Comparison of ENCODE assay signal across 11 cellular contexts in the genomic region with DNA sequence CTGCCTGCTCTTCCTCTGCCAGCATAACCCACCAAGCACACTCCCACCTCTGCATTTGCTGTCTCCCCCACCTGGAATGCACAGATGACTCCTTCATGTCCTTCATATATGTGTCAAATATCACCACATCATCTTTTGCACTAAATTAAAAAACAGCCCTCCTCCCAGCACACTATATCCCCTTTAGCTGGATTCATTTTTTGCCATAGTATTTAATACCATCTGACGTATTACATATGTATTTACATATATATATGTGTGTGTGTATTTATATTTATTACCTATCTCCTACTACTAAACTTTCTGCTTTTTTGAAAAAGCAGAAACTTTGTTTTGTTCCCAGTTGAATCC. TPM values are rescaled to one million over a fixed set of nuclear protein-coding genes. Genes with fewer than 3 reads are reported as not detected.
A peak's percentile ranks its signal among the peaks of the same experiment; 100 is the strongest.
DNase-seq lines count a peak whose midpoint lies in the region; ATAC-seq and TF ChIP-seq lines count a peak whose summit lies in the region.
"Had no signal": no experiment of that assay in that cellular context is flagged by ENCODE, and none has a peak within 500 bp of the region (broad histone marks: within the 10 kb centered on the region; RNA-seq: fewer than 3 reads in every experiment).

No MANE protein-coding gene starts in this region.

- peak overlapping the region; percentile 83 for H3K27ac ChIP-seq in DND-41 (ENCODE audit: low read length)
- H3K27ac ChIP-seq in IMR-90 (ENCODE audit: insufficient read depth, low read length) = no peak overlapping the region
- H3K27ac ChIP-seq: C4-2B, heart right ventricle had no signal

- peak overlapping the region in 1 of 2 experiments; percentile 54; a peak in 2 of 4 replicates for H3K4me3 ChIP-seq in DND-41 (ENCODE audit: low read depth in 1 of 2, low read length in 2 of 2)
- H3K4me3 ChIP-seq in IMR-90 (ENCODE audit: insufficient read depth, low read depth, low read length) = no peak overlapping the region
- H3K4me3 ChIP-seq: heart right ventricle had no signal

- no peaks in the 10 kb centered on the region for H3K9me1 ChIP-seq in IMR-90 (ENCODE audit: insufficient read depth, low read length)

- TF ChIP-seq RAD21 in IMR-90 (IDR thresholded peaks at IDR 0.05; ENCODE audit: low read length) = no peak

- H2BK5ac ChIP-seq in IMR-90 (ENCODE audit: low read depth, low read length, poor library complexity, severe bottlenecking) = no peak overlapping the region

- H3K27me3 ChIP-seq in DND-41 (ENCODE audit: insufficient read depth, low read length, poor library complexity) = no peaks in the 10 kb centered on the region
- no peaks in the 10 kb centered on the region for H3K27me3 ChIP-seq in IMR-90 (ENCODE audit: control insufficient read depth, insufficient read depth, low read length)
- H3K27me3 ChIP-seq: heart right ventricle had no signal

- no peaks in the 10 kb centered on the region for H3K36me3 Mint-ChIP-seq in activated naive CD8-positive, alpha-beta T cell treated with anti-CD3 and anti-CD28 coated beads, Interleukin-2, amount 50 U/mL, for 24 hours (ENCODE audit: low read depth)
- H3K36me3 Mint-ChIP-seq in natural killer cell = no peaks in the 10 kb centered on the region

- no CpG with 5 or more reads among the region's 1 CpG for WGBS in IMR-90 (ENCODE audit: extremely low coverage in 2 of 2, insufficient read length in 1 of 2), 2 experiments

- BruUV-seq in IMR-90 (replicated peaks; lab: Mats Ljungman, UMichigan) = no TSS peak

- H3K79me1 ChIP-seq in IMR-90 (ENCODE audit: low read depth in 1 of 2, low read length in 2 of 2) = no peaks in the 10 kb centered on the region

- no peaks in the 10 kb centered on the region for H3K79me2 ChIP-seq in DND-41 (ENCODE audit: insufficient read depth, low read length)

- H3K27me3 Mint-ChIP-seq in activated naive CD8-positive, alpha-beta T cell treated with anti-CD3 and anti-CD28 coated beads, Interleukin-2, amount 50 U/mL, for 24 hours = no peaks in the 10 kb centered on the region
- no peaks in the 10 kb centered on the region for H3K27me3 Mint-ChIP-seq in natural killer cell (ENCODE audit: low read depth in 2 of 2)

- H2AFZ ChIP-seq in DND-41 (ENCODE audit: low read depth, low read length) = peak overlapping the region; percentile 52
- peak overlapping the region; percentile 47 for H2AFZ ChIP-seq in IMR-90 (replicated peaks; ENCODE audit: low read length, poor library complexity)

- H3K4me2 ChIP-seq in DND-41 (ENCODE audit: insufficient read depth, low read length) (peak overlapping the region; percentile 70), IMR-90 (ENCODE audit: low read depth, low read length) (no peak overlapping the region)

- H2BK15ac ChIP-seq in IMR-90 (ENCODE audit: low read depth, low read length) = 0 out of 3 replicates have a peak overlapping the region, but pooled peaks have one; percentile 47

- H3K4ac ChIP-seq in IMR-90 (ENCODE audit: low read depth, low read length) = no peak overlapping the region

- H2BK20ac ChIP-seq in IMR-90 (ENCODE audit: low read depth, low read length) = no peak overlapping the region

- H3K27ac Mint-ChIP-seq in activated naive CD8-positive, alpha-beta T cell treated with anti-CD3 and anti-CD28 coated beads, Interleukin-2, amount 50 U/mL, for 24 hours = peak overlapping the region; percentile 90
- peak overlapping the region; percentile 14 to 78 for H3K27ac Mint-ChIP-seq in natural killer cell

- H4K20me1 ChIP-seq in DND-41 (ENCODE audit: insufficient read depth, low read length) (no peaks in the 10 kb centered on the region), IMR-90 (ENCODE audit: insufficient read depth, low read length) (no peaks in the 10 kb centered on the region)

- TF ChIP-seq CTCF in DND-41 (IDR thresholded peaks at IDR 0.05; ENCODE audit: borderline replicate concordance, extremely low read depth, low read length, poor library complexity, severe bottlenecking) = no peak
- TF ChIP-seq CTCF in IMR-90 (conservative IDR thresholded peaks at IDR 0.05; ENCODE audit: low read depth, low read length) = no peak
- no peak for TF ChIP-seq CTCF in natural killer cell (IDR thresholded peaks at IDR 0.05)

- no peak overlapping the region for H4K91ac ChIP-seq in IMR-90 (ENCODE audit: insufficient read depth, low read depth, low read length)

- dilution Hi-C loops in IMR-90 (cut with HindIII; ENCODE audit: low sequenced_read_pairs, unreplicated experiment) = no loop called here

- POLR2A ChIA-PET in IMR-90 (lab: Charles Lee; ENCODE audit: unreplicated experiment) = no interaction called here

- H4K5ac ChIP-seq in IMR-90 (ENCODE audit: low read depth, low read length) = no peak overlapping the region

- H2AK5ac ChIP-seq in IMR-90 (ENCODE audit: low read depth, low read length) = peak overlapping the region; percentile 83; the same call in 1 of the 2 replicates

- H3K9me3 ChIP-seq in DND-41 (ENCODE audit: insufficient read depth, low read length, severe bottlenecking) (no peaks in the 10 kb centered on the region), IMR-90 (ENCODE audit: control insufficient read depth, insufficient read depth, low read length) (no peaks in the 10 kb centered on the region)
- H3K9me3 ChIP-seq: heart right ventricle had no signal

- H2BK120ac ChIP-seq in IMR-90 (ENCODE audit: low read depth, low read length) = no peak overlapping the region

- intact Hi-C loops in IMR-90 (cut with micrococcal nuclease) (no loop called here), natural killer cell (cut with micrococcal nuclease) (no loop called here)

- no peak overlapping the region for H3K14ac ChIP-seq in IMR-90 (replicated peaks; ENCODE audit: low read depth, low read length)

- H3K18ac ChIP-seq in IMR-90 (ENCODE audit: low read depth, low read length) = no peak overlapping the region

- DNase-seq in DND-41 (no peak), IMR-90 (no peak), natural killer cell (no peak), DMS53 (lab: John Stamatoyannopoulos, UW) (no peak), NCI-H774 (lab: John Stamatoyannopoulos, UW) (no peak), NAMALWA (ENCODE audit: low spot score) (no peak)
- DNase-seq in activated naive CD8-positive, alpha-beta T cell treated with anti-CD3 and anti-CD28 coated beads, Interleukin-2, amount 50 U/mL, for 24 hours = no peak
- DNase-seq: NCI-H1105 had no signal

- no peak overlapping the region for H2AK9ac ChIP-seq in IMR-90 (replicated peaks; ENCODE audit: low read depth, low read length, poor library complexity)

- peak overlapping the region; percentile 82 for H3K4me3 Mint-ChIP-seq in activated naive CD8-positive, alpha-beta T cell treated with anti-CD3 and anti-CD28 coated beads, Interleukin-2, amount 50 U/mL, for 24 hours
- peak overlapping the region; percentile 43 for H3K4me3 Mint-ChIP-seq in natural killer cell

- H3K36me3 ChIP-seq in DND-41 (ENCODE audit: insufficient read depth, low read length) (no peaks in the 10 kb centered on the region), IMR-90 (ENCODE audit: control insufficient read depth, insufficient read depth, low read length) (no peaks in the 10 kb centered on the region)

- H3K9me3 Mint-ChIP-seq in activated naive CD8-positive, alpha-beta T cell treated with anti-CD3 and anti-CD28 coated beads, Interleukin-2, amount 50 U/mL, for 24 hours = no peaks in the 10 kb centered on the region
- no peaks in the 10 kb centered on the region for H3K9me3 Mint-ChIP-seq in natural killer cell

- no peak for TF ChIP-seq POLR2A in IMR-90 (IDR thresholded peaks at IDR 0.05; ENCODE audit: low read depth, low read length)

- H3K23ac ChIP-seq in IMR-90 (ENCODE audit: low read depth, low read length) = peak overlapping the region; percentile 15; the same call in 1 of the 2 replicates

- CTCF ChIA-PET in IMR-90 (lab: Yijun Ruan, JAX) = no interaction called here

- peaks cover 21% of the 10 kb centered on the region for H3K4me1 Mint-ChIP-seq in activated naive CD8-positive, alpha-beta T cell treated with anti-CD3 and anti-CD28 coated beads, Interleukin-2, amount 50 U/mL, for 24 hours
- peaks cover 14% of the 10 kb centered on the region in 2 donors for H3K4me1 Mint-ChIP-seq in natural killer cell

- H4K8ac ChIP-seq in IMR-90 (ENCODE audit: low read depth in 2 of 2, low read length in 2 of 2) = no peak overlapping the region

- no peak overlapping the region for H3K56ac ChIP-seq in IMR-90 (ENCODE audit: extremely low read depth, insufficient read depth, low read length)

- H3K9ac ChIP-seq in DND-41 (ENCODE audit: low read depth, low read length) (peak overlapping the region; percentile 36), IMR-90 (ENCODE audit: low read depth, low read length) (no peak overlapping the region)

- ATAC-seq in DND-41 (ENCODE audit: insufficient read depth, low read depth) (no peak), IMR-90 (ENCODE audit: low read depth) (no peak), natural killer cell (no peak), HG02759 (IDR thresholded peaks at IDR 0.05; ENCODE audit: unreplicated experiment) (no peak)
- ATAC-seq in activated naive CD8-positive, alpha-beta T cell treated with anti-CD3 and anti-CD28 coated beads, Interleukin-2, amount 50 U/mL, for 24 hours = no peak

- H3K4me1 ChIP-seq in DND-41 (ENCODE audit: insufficient read depth, low read length) = peaks cover 22% of the 10 kb centered on the region
- no peaks in the 10 kb centered on the region for H3K4me1 ChIP-seq in IMR-90 (ENCODE audit: control insufficient read depth, insufficient read depth, low read length)
- H3K4me1 ChIP-seq: heart right ventricle had no signal

- in situ Hi-C loops in IMR-90 (cut with MboI; ENCODE audit: low sequenced_read_pairs) = no loop called here

TF ChIP-seq in IMR-90, 13 proteins besides CTCF, POLR2A, EP300 and RAD21 (continues in another document):
- TF ChIP-seq SMC3 (IDR thresholded peaks at IDR 0.05; ENCODE audit: low read depth, low read length) (no peak), RCOR1 (IDR thresholded peaks at IDR 0.05; ENCODE audit: insufficient replicate concordance, low read length) (no peak), MAZ (IDR thresholded peaks at IDR 0.05; ENCODE audit: borderline replicate concordance, low read depth, low read length) (no peak)

RNA-seq across cellular contexts. Expression of gene UBL7, which starts 29.4 kb away (rescaled TPM):
- total RNA-seq in IMR-90 (2012; rRNA removed) = 57.8 and 68.1 TPM in 2 replicates
- polyA plus RNA-seq in IMR-90 (2012; rRNA removed) = 78.4 and 80.1 TPM in 2 replicates
- polyA plus RNA-seq in IMR-90 (2012; cell fraction: cytosol; rRNA removed) = 64.2 and 85.0 TPM in 2 replicates
- polyA plus RNA-seq in IMR-90 (2012; cell fraction: nucleus; rRNA removed; ENCODE audit: low replicate concordance) = 21.3 and 32.0 TPM in 2 replicates
- 10 to 100 TPM; 25.1 to 38.7 (median 29.0) TPM for total RNA-seq in natural killer cell

RNA-seq across cellular contexts. Expression of gene ARID3B, which starts 50.7 kb away (rescaled TPM):
- 2.5 TPM in 2 replicates for total RNA-seq in IMR-90 (2012; rRNA removed)
- polyA plus RNA-seq in IMR-90 (2012; rRNA removed) = 5.0 and 5.9 TPM in 2 replicates
- 1.6 and 2.6 TPM in 2 replicates for polyA plus RNA-seq in IMR-90 (2012; cell fraction: cytosol; rRNA removed)
- polyA plus RNA-seq in IMR-90 (2012; cell fraction: nucleus; rRNA removed; ENCODE audit: low replicate concordance) = 32.3 and 36.4 TPM in 2 replicates
- total RNA-seq in natural killer cell = 10 to 100 TPM; 56.4 to 59.2 (median 58.3) TPM

RNA-seq across cellular contexts. Expression of gene SEMA7A, which starts 56.6 kb away (rescaled TPM):
- 27.8 and 30.5 TPM in 2 replicates for total RNA-seq in IMR-90 (2012; rRNA removed)
- 87.3 and 88.1 TPM in 2 replicates for polyA plus RNA-seq in IMR-90 (2012; rRNA removed)
- polyA plus RNA-seq in IMR-90 (2012; cell fraction: cytosol; rRNA removed) = 46.2 and 68.0 TPM in 2 replicates
- 57.3 and 104 TPM in 2 replicates for polyA plus RNA-seq in IMR-90 (2012; cell fraction: nucleus; rRNA removed; ENCODE audit: low replicate concordance)
- 10 to 100 TPM in 1 of 3 donors, 1 to 10 TPM in 2; 4.7 to 46.2 (median 9.0) TPM for total RNA-seq in natural killer cell

Comparison
In these comparisons a context has a peak if more than half of its experiments do, and no peak if none do; other contexts are left out.
1. RNA of gene ARID3B, which starts 50.7 kb away (total RNA-seq): 56.4 to 59.2 TPM in natural killer cell; 2.5 TPM in IMR-90; every median in the first group is over 10 times any median in the second.